Comparison of ENCODE assay signal across 8 cellular contexts in genomic region chr17:51120357-51120738, GRCh38. TPM values are rescaled to one million over a fixed set of nuclear protein-coding genes. Genes with fewer than 3 reads are reported as not detected.
DNase-seq lines count a peak whose midpoint lies in the region; ATAC-seq, FAIRE-seq and TF ChIP-seq lines count a peak whose summit lies in the region.

No MANE protein-coding gene starts in this region.

- WGBS in thyroid gland, 2 donors: 0% methylated on average over 14 of the region's 42 CpGs; no CpG with 5 or more reads in 1 of the 2 donors

- dilution Hi-C loops in endothelial cell of umbilical vein (cut with MboI; ENCODE audit: extremely low pct_ligation_motif_present, low sequenced_read_pairs): no loop called here

- H3K27ac ChIP-seq in endothelial cell of umbilical vein (ENCODE audit: insufficient read depth, low read depth, low read length) (peak overlapping the region; percentile 78), thyroid gland (peak overlapping the region; percentile 99 to 100 (median 99))

- H3K4me1 ChIP-seq in endothelial cell of umbilical vein (ENCODE audit: control insufficient read depth, extremely low read depth, insufficient read depth, low read length): peaks cover 31% of the 10 kb centered on the region
- peaks cover 22% of the 10 kb centered on the region for H3K4me1 ChIP-seq in mucosa of stomach (ENCODE audit: control insufficient read depth, insufficient read depth, low read length)
- peaks cover 38 to 39% of the 10 kb centered on the region in 2 donors for H3K4me1 ChIP-seq in thyroid gland

- peaks cover 44% of the 10 kb centered on the region for H3K79me2 ChIP-seq in endothelial cell of umbilical vein (ENCODE audit: control insufficient read depth, insufficient read depth, low read length)

- H3K27me3 Mint-ChIP-seq in activated B cell treated with CpG ODN at 0.5 μM for 24 hours: no peaks in the 10 kb centered on the region

- TF ChIP-seq CTCF in GM10248 (IDR thresholded peaks at IDR 0.05; ENCODE audit: control extremely low read depth, extremely low read depth, low read depth, missing control alignments) (no peak), activated B cell treated with CpG ODN at 0.5 μM for 24 hours (IDR thresholded peaks at IDR 0.05) (no peak), endothelial cell of umbilical vein (IDR thresholded peaks at IDR 0.05; ENCODE audit: extremely low read depth in 1 of 2, insufficient read depth in 1 of 2, low read depth in 1 of 2, low read length in 2 of 2) (no peak), thyroid gland (IDR thresholded peaks at IDR 0.05) (no peak)

- peak; percentile 15 for FAIRE-seq in endothelial cell of umbilical vein (lab: Jason Lieb, UNC)

- TF ChIP-seq POLR2A in endothelial cell of umbilical vein (IDR thresholded peaks at IDR 0.05; ENCODE audit: low read depth, low read length) (no peak), thyroid gland (IDR thresholded peaks at IDR 0.05) (no peak)

- H3K9ac ChIP-seq in endothelial cell of umbilical vein (replicated peaks; ENCODE audit: extremely low read depth, insufficient read depth, low read length): peak overlapping the region; percentile 97
- H3K9ac ChIP-seq in mucosa of stomach (ENCODE audit: low read length): peak overlapping the region; percentile 96

- no peaks in the 10 kb centered on the region for H3K9me3 ChIP-seq in endothelial cell of umbilical vein (replicated peaks; ENCODE audit: control insufficient read depth, insufficient read depth, low read length)
- H3K9me3 ChIP-seq in mucosa of stomach (ENCODE audit: control insufficient read depth, low read length): no peaks in the 10 kb centered on the region
- no peaks in the 10 kb centered on the region for H3K9me3 ChIP-seq in thyroid gland

- H4K20me1 ChIP-seq in endothelial cell of umbilical vein (replicated peaks; ENCODE audit: control insufficient read depth, extremely low read depth, insufficient read depth, low read length): peaks cover 14% of the 10 kb centered on the region

- DNase-seq in GM10248 (ENCODE audit: extremely low spot score) (peak; percentile 56), KBM-7 (peak; percentile 53), activated B cell treated with CpG ODN at 0.5 μM for 24 hours (no peak), endothelial cell of umbilical vein (ENCODE audit: low read depth, low spot score) (peak; percentile 55), thyroid gland (peak; percentile 53 to 58), CD1c-positive myeloid dendritic cell (ENCODE audit: extremely low spot score) (no peak)

- in situ Hi-C loops in KBM-7 (cut with MboI; ENCODE audit: low pct_unique_long_range_greater_than_20kb, low sequenced_read_pairs): no loop called here

- H3K36me3 Mint-ChIP-seq in activated B cell treated with CpG ODN at 0.5 μM for 24 hours (ENCODE audit: low read depth): peaks cover 11% of the 10 kb centered on the region

- intact Hi-C loops in activated B cell treated with CpG ODN at 0.5 μM for 24 hours (cut with micrococcal nuclease): loop anchor here (1.0 to 5.0 kb wide), 6 partner anchors 46 to 413 kb away; partner anchors contain the start of genes ANKRD40, MBTD1, NME2 and TOB1
- intact Hi-C loops in endothelial cell of umbilical vein (cut with micrococcal nuclease): loop anchor here (2.0 to 5.0 kb wide), 2 partner anchors 33 to 254 kb away; partner anchors contain the start of gene TOB1
- intact Hi-C loops in thyroid gland (cut with DNase I): no loop called here

- ATAC-seq in GM21717 (IDR thresholded peaks at IDR 0.05; ENCODE audit: unreplicated experiment) (peak; percentile 27), activated B cell treated with CpG ODN at 0.5 μM for 24 hours (ENCODE audit: low read depth) (peak; percentile 23)

- H3K27me3 ChIP-seq in endothelial cell of umbilical vein (ENCODE audit: control insufficient read depth in 2 of 2, insufficient read depth in 2 of 2, low read length in 2 of 2) (no peaks in the 10 kb centered on the region), mucosa of stomach (ENCODE audit: control insufficient read depth, insufficient read depth, low read length) (no peaks in the 10 kb centered on the region), thyroid gland (no peaks in the 10 kb centered on the region)

- H3K9me1 ChIP-seq in endothelial cell of umbilical vein (replicated peaks; ENCODE audit: control insufficient read depth, extremely low read depth, insufficient read depth, low read length): no peaks in the 10 kb centered on the region

- H3K36me3 ChIP-seq in endothelial cell of umbilical vein (ENCODE audit: control insufficient read depth in 2 of 2, extremely low read depth in 1 of 2, insufficient read depth in 2 of 2, low read length in 2 of 2) (no peaks in the 10 kb centered on the region), mucosa of stomach (ENCODE audit: control insufficient read depth, insufficient read depth, low read length) (no peaks in the 10 kb centered on the region), thyroid gland (no peaks in the 10 kb centered on the region)

- BruUV-seq in endothelial cell of umbilical vein (replicated peaks; lab: Mats Ljungman, UMichigan): no TSS peak

- CTCF ChIA-PET in GM10248 (lab: Yijun Ruan, JAX): interaction anchor here (1.0 to 3.0 kb wide), 4 partner anchors 14 to 268 kb away, joined by 3 to 19 read pairs (median 3); partner anchors contain the start of gene NME1
- CTCF ChIA-PET in activated B cell treated with CpG ODN at 0.5 μM for 24 hours (lab: Charles Lee): interaction anchor here (0.6 to 3.3 kb wide), 3 partner anchors 33 to 121 kb away, joined by 3 to 15 read pairs (median 4); partner anchors contain the start of gene NME1
- CTCF ChIA-PET in endothelial cell of umbilical vein (lab: Charles Lee): interaction anchor here (0.8 to 3.3 kb wide), 7 partner anchors 18 to 119 kb away, joined by 3 to 42 read pairs (median 8); partner anchors contain the start of genes NME1 and NME2

- peaks cover 61% of the 10 kb centered on the region for H3K4me1 Mint-ChIP-seq in activated B cell treated with CpG ODN at 0.5 μM for 24 hours

- H3K4me2 ChIP-seq in endothelial cell of umbilical vein (ENCODE audit: insufficient read depth, low read length): peak overlapping the region; percentile 48

- H3K4me3 ChIP-seq in endothelial cell of umbilical vein (replicated peaks in 1 of 3; ENCODE audit: insufficient read depth in 1 of 3, low read depth in 1 of 3, low read length in 3 of 3) (peak overlapping the region; percentile 81 to 99 (median 96)), mucosa of stomach (ENCODE audit: low read length) (peak overlapping the region; percentile 88), thyroid gland (replicated peaks in 1 of 3) (peak overlapping the region; percentile 94 to 99 (median 98))

- H3K9me3 Mint-ChIP-seq in activated B cell treated with CpG ODN at 0.5 μM for 24 hours: no peaks in the 10 kb centered on the region

- H3K27ac Mint-ChIP-seq in activated B cell treated with CpG ODN at 0.5 μM for 24 hours: peak overlapping the region; percentile 90

- peak overlapping the region; percentile 94 for H3K4me3 Mint-ChIP-seq in activated B cell treated with CpG ODN at 0.5 μM for 24 hours

- POLR2A ChIA-PET in GM10248 (lab: Yijun Ruan, JAX) (interaction anchor here (0.7 to 1.7 kb wide), 3 partner anchors 33 to 254 kb away, joined by 4 to 7 read pairs (median 6); partner anchors contain the start of genes NME1 and TOB1), activated B cell treated with CpG ODN at 0.5 μM for 24 hours (lab: Charles Lee) (interaction anchor here (0.7 to 3.0 kb wide), 12 partner anchors 33 to 254 kb away, joined by 3 to 27 read pairs (median 4); partner anchors contain the start of genes NME1, NME2 and TOB1), endothelial cell of umbilical vein (lab: Charles Lee) (interaction anchor here (0.8 to 1.7 kb wide), 5 partner anchors 10 to 254 kb away, joined by 3 to 10 read pairs (median 3); partner anchors contain the start of genes NME1, NME2 and TOB1)

- peak overlapping the region; percentile 78 for H2AFZ ChIP-seq in endothelial cell of umbilical vein (ENCODE audit: low read depth, low read length)

TF ChIP-seq in endothelial cell of umbilical vein, 7 proteins besides CTCF, POLR2A, EP300 and RAD21:
- TF ChIP-seq MYC (IDR thresholded peaks at IDR 0.05; ENCODE audit: low read depth, low read length): no peak
TF ChIP-seq in endothelial cell of umbilical vein: peak in this region for 0.

RNA-seq across cellular contexts. Expression of gene SPAG9, which starts 0.3 kb away (rescaled TPM):
- total RNA-seq in activated B cell treated with CpG ODN at 0.5 μM for 24 hours: 41.6 and 49.3 TPM in 2 replicates
- total RNA-seq in endothelial cell of umbilical vein: 73.5 and 75.0 TPM in 2 replicates
- 13.1 and 16.5 TPM in 2 replicates for polyA plus RNA-seq in endothelial cell of umbilical vein
- 13.7 and 15.8 TPM in 2 replicates for polyA plus RNA-seq in endothelial cell of umbilical vein (2011; cell fraction: cytosol; rRNA removed)
- polyA plus RNA-seq in endothelial cell of umbilical vein (2011; cell fraction: nucleus; rRNA removed): 88.6 and 102 TPM in 2 replicates
- 54.2 and 63.3 TPM in 2 replicates for polyA plus RNA-seq in endothelial cell of umbilical vein (2012)
- 80.7 and 108 TPM in 2 replicates for polyA minus RNA-seq in endothelial cell of umbilical vein
- polyA minus RNA-seq in endothelial cell of umbilical vein (2011; cell fraction: cytosol; rRNA and poly(A)+ RNA removed): 26.9 TPM
- 99.5 and 126 TPM in 2 replicates for polyA minus RNA-seq in endothelial cell of umbilical vein (2011; cell fraction: nucleus; rRNA and poly(A)+ RNA removed)
- 100 to 1,000 TPM; 117 to 240 (median 154) TPM for total RNA-seq in thyroid gland

RNA-seq across cellular contexts. Expression of gene NME1, which starts 33.0 kb away (rescaled TPM):
- total RNA-seq in activated B cell treated with CpG ODN at 0.5 μM for 24 hours (130 and 138 TPM in 2 replicates), endothelial cell of umbilical vein (214 and 215 TPM in 2 replicates), thyroid gland (10 to 100 TPM; 28.5 to 50.9 (median 38.5) TPM)
- 266 and 326 TPM in 2 replicates for polyA plus RNA-seq in endothelial cell of umbilical vein
- 315 and 403 TPM in 2 replicates for polyA plus RNA-seq in endothelial cell of umbilical vein (2011; cell fraction: cytosol; rRNA removed)
- 134 and 163 TPM in 2 replicates for polyA plus RNA-seq in endothelial cell of umbilical vein (2011; cell fraction: nucleus; rRNA removed)
- 222 and 302 TPM in 2 replicates for polyA plus RNA-seq in endothelial cell of umbilical vein (2012)
- polyA minus RNA-seq in endothelial cell of umbilical vein: 106 and 107 TPM in 2 replicates
- polyA minus RNA-seq in endothelial cell of umbilical vein (2011; cell fraction: cytosol; rRNA and poly(A)+ RNA removed): 75.4 TPM
- polyA minus RNA-seq in endothelial cell of umbilical vein (2011; cell fraction: nucleus; rRNA and poly(A)+ RNA removed): 18.8 and 21.3 TPM in 2 replicates

RNA-seq across cellular contexts. Expression of gene NME2, which starts 45.9 kb away (rescaled TPM):
- total RNA-seq in activated B cell treated with CpG ODN at 0.5 μM for 24 hours (439 and 524 TPM in 2 replicates), endothelial cell of umbilical vein (555 and 565 TPM in 2 replicates), thyroid gland (100 to 1,000 TPM; 202 to 486 (median 387) TPM)
- polyA plus RNA-seq in endothelial cell of umbilical vein: 677 and 833 TPM in 2 replicates
- 796 and 815 TPM in 2 replicates for polyA plus RNA-seq in endothelial cell of umbilical vein (2011; cell fraction: cytosol; rRNA removed)
- 217 and 247 TPM in 2 replicates for polyA plus RNA-seq in endothelial cell of umbilical vein (2011; cell fraction: nucleus; rRNA removed)
- 900 and 1,058 TPM in 2 replicates for polyA plus RNA-seq in endothelial cell of umbilical vein (2012)
- 187 and 204 TPM in 2 replicates for polyA minus RNA-seq in endothelial cell of umbilical vein
- polyA minus RNA-seq in endothelial cell of umbilical vein (2011; cell fraction: cytosol; rRNA and poly(A)+ RNA removed): 242 TPM
- 34.2 and 52.2 TPM in 2 replicates for polyA minus RNA-seq in endothelial cell of umbilical vein (2011; cell fraction: nucleus; rRNA and poly(A)+ RNA removed)

Comparison
In these comparisons a context has a peak if more than half of its experiments do, and no peak if none do; other contexts are left out.
1. DNase-seq: peak in GM10248 (single experiment), KBM-7 (single experiment), endothelial cell of umbilical vein (single experiment) and thyroid gland (2 of 2); none in activated B cell treated with CpG ODN at 0.5 μM for 24 hours (single experiment) and CD1c-positive myeloid dendritic cell (single experiment).
2. Peak in every context shown above with its lines, with median percentiles within 50 percentile points of each other: H3K4me3 ChIP-seq.